In the genomic region with DNA sequence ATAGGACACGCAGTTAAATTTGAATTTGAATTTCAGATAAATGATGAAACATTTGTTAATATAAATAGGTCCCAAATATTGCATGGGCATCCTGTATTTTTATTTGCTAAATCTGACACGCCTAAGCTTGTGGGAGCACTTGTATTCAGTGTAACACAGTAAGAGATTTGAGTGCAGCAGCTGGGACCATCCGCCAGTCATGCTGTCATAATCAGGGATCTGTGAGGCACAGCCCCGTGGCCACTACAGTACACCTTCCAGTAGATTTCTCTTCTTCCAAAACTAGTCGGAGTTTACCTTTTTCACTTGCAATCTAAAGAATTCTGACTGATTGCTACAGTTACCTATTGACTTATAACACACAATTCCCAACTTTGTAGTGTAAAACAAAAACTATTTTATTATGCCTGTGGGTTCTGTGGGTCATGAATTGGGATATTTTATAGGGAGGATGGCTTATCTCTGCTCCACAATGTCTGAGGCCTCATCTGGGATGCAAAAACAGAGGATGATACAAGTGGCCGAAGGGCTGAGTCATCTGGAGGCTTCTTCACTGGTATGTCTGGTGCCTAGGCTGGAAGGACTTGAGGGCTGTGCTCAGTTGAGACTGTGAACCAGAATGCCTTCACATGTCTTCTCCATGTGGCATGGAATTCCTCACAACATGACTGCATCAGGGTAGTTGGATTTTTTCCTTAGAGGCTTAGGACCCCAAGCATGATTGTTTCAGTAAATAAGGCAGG, we compare ENCODE assay signal across 32 cellular contexts.
DNase-seq lines count a peak whose midpoint lies in the region; ATAC-seq, FAIRE-seq and TF ChIP-seq lines count a peak whose summit lies in the region.
"Had no signal": no experiment of that assay in that cellular context is flagged by ENCODE, and none has a peak within 500 bp of the region (broad histone marks: within the 10 kb centered on the region; RNA-seq: fewer than 3 reads in every experiment).

No MANE protein-coding gene starts in this region.

- H4K20me1 ChIP-seq in K562 (replicated peaks; ENCODE audit: control insufficient read depth, insufficient read depth, low read length): no peaks in the 10 kb centered on the region

- H3K27ac Mint-ChIP-seq in HFFc6: no peak overlapping the region
- H3K27ac Mint-ChIP-seq: activated naive CD8-positive, alpha-beta T cell treated with anti-CD3 and anti-CD28 coated beads, Interleukin-2, amount 50 U/mL, for 24 hours; B cell; CD8-positive, alpha-beta T cell; T-helper 17 cell had no signal

- H3K4me3 ChIP-seq in AG10803 (ENCODE audit: low read length) (no peak overlapping the region), K562 (no peak overlapping the region), mesendoderm (ENCODE audit: low read length) (no peak overlapping the region)
- H3K4me3 ChIP-seq: A549, gastroesophageal sphincter, lower lobe of right lung, pancreas, SK-N-MC, skin epidermis had no signal

- peaks cover 37% of the 10 kb centered on the region for H3K4me1 Mint-ChIP-seq in HFFc6 (ENCODE audit: low read depth)
- H3K4me1 Mint-ChIP-seq: activated naive CD8-positive, alpha-beta T cell treated with anti-CD3 and anti-CD28 coated beads, Interleukin-2, amount 50 U/mL, for 24 hours; B cell had no signal

- no peak overlapping the region for H3K9ac ChIP-seq in K562 (ENCODE audit: insufficient read depth in 1 of 2, low read depth in 2 of 2, low read length in 2 of 2)
- no peak overlapping the region for H3K9ac ChIP-seq in mesendoderm (ENCODE audit: low read length)

- no peaks in the 10 kb centered on the region for H3K79me1 ChIP-seq in mesendoderm (ENCODE audit: low read length)

- H3K36me3 Mint-ChIP-seq in HFFc6 (ENCODE audit: low read depth): no peaks in the 10 kb centered on the region
- H3K36me3 Mint-ChIP-seq: CD8-positive, alpha-beta T cell had no signal

- WGBS in K562 (ENCODE audit: insufficient coverage, low coverage, missing lambda C conversion rate): 5% methylated on average over 6 of the region's 6 CpGs
- WGBS in mesendoderm (ENCODE audit: extremely low coverage, insufficient coverage, low lambda C conversion rate): no CpG with 5 or more reads among the region's 6 CpGs

- H2AK5ac ChIP-seq in mesendoderm (ENCODE audit: low read length): no peak overlapping the region

- no peak for TF ChIP-seq POLR2A in K562 (conservative IDR thresholded peaks at IDR 0.05)

- no peak overlapping the region for H2BK5ac ChIP-seq in mesendoderm (ENCODE audit: low read length)

- H3K27me3 ChIP-seq in K562 (ENCODE audit: control insufficient read depth in 2 of 2, insufficient read depth in 2 of 2, low read length in 2 of 2) (no peaks in the 10 kb centered on the region; a peak in 1 of 5 replicates), mesendoderm (ENCODE audit: insufficient read depth, low read length, poor library complexity) (no peaks in the 10 kb centered on the region)
- H3K27me3 ChIP-seq: gastroesophageal sphincter, pancreas had no signal

- no peak for TF ChIP-seq RAD21 in K562 (CRISPR knock-in tag; conservative IDR thresholded peaks at IDR 0.05 in 1 of 2, IDR thresholded peaks at IDR 0.05 in 1 of 2)

- POLR2A ChIA-PET in K562 (lab: Yijun Ruan, JAX): no interaction called here

- in situ Hi-C loops in K562 (cut with MboI): no loop called here

- H3K27me3 Mint-ChIP-seq in HFFc6 (ENCODE audit: insufficient read depth): peaks cover 3% of the 10 kb centered on the region; the same call in 1 of the 2 replicates
- H3K27me3 Mint-ChIP-seq: B cell had no signal

- H3K4me3 Mint-ChIP-seq in HFFc6: no peak overlapping the region
- H3K4me3 Mint-ChIP-seq: activated naive CD8-positive, alpha-beta T cell treated with anti-CD3 and anti-CD28 coated beads, Interleukin-2, amount 50 U/mL, for 24 hours; B cell; CD8-positive, alpha-beta T cell; neural crest cell; T-helper 17 cell had no signal

- TF ChIP-seq CTCF in AG10803 (conservative IDR thresholded peaks at IDR 0.05; ENCODE audit: low read length) (no peak), HFFc6 (IDR thresholded peaks at IDR 0.05) (no peak), K562 (IDR thresholded peaks at IDR 0.05 in 2 of 3, conservative IDR thresholded peaks at IDR 0.05 in 1 of 3; ENCODE audit: insufficient read depth in 2 of 3, low read depth in 1 of 3, low read length in 3 of 3) (no peak)

- 0 out of 2 replicates have a peak, but pooled peaks have one; percentile 10 for TF ChIP-seq EP300 in K562 (IDR thresholded peaks at IDR 0.05; ENCODE audit: low read length)

- peak; percentile 38 for DNase-seq in AG10803 (ENCODE audit: low read depth)
- DNase-seq in HFFc6: peak; percentile 36
- DNase-seq in K562 (ENCODE audit: extremely low read depth in 1 of 4, low spot score in 3 of 4): peak in 1 of 4 experiments; percentile 49
- DNase-seq in mesendoderm: peak; percentile 55
- DNase-seq in OCI-M2 (lab: John Stamatoyannopoulos, UW; ENCODE audit: unreplicated experiment): no peak
- DNase-seq in KG1 (lab: John Stamatoyannopoulos, UW): no peak
- DNase-seq in superior temporal gyrus (ENCODE audit: extremely low spot score): no peak
- DNase-seq: activated CD4-positive, alpha-beta T cell treated with anti-CD3 and anti-CD28 coated beads, Interleukin-2, amount 50 U/mL, for 48 hours; activated naive CD4-positive, alpha-beta T cell; activated naive CD8-positive, alpha-beta T cell treated with anti-CD3 and anti-CD28 coated beads, Interleukin-2, amount 50 U/mL, for 24 hours; CD8-positive, alpha-beta T cell; cerebellar nuclear complex; H7; Karpas-422; lower lobe of right lung; NCI-H1436; NCI-H2081 treated with DMSO at 0.1 percent for 48 hours; NCI-H345; NCI-H748 treated with DMSO at 0.1 percent for 48 hours; pancreas; stimulated activated naive CD4-positive, alpha-beta T cell treated with Interleukin-2 at 50 U/mL for 16 hours; T-helper 17 cell had no signal

- H2BK15ac ChIP-seq in mesendoderm (replicated peaks; ENCODE audit: low read depth): no peak overlapping the region

- H3K9me1 ChIP-seq in K562 (ENCODE audit: control insufficient read depth, insufficient read depth, low read length): no peaks in the 10 kb centered on the region

- H2AFZ ChIP-seq in K562 (ENCODE audit: low read depth, low read length): no peak overlapping the region

- H3K27ac ChIP-seq in K562 (ENCODE audit: extremely low read depth, low read depth, low read length) (no peak overlapping the region), mesendoderm (ENCODE audit: low read depth, low read length) (no peak overlapping the region)
- H3K27ac ChIP-seq: A549, gastroesophageal sphincter, lower lobe of right lung, pancreas, SK-N-MC, skin epidermis had no signal

- peaks cover 3 to 4% of the 10 kb centered on the region in 2 experiments; a peak in 4 of 5 replicates for H3K4me1 ChIP-seq in K562 (replicated peaks in 1 of 2; ENCODE audit: control insufficient read depth in 2 of 2, insufficient read depth in 2 of 2, low read length in 2 of 2)
- no peaks in the 10 kb centered on the region for H3K4me1 ChIP-seq in mesendoderm (ENCODE audit: control insufficient read depth, low read depth, low read length)
- H3K4me1 ChIP-seq: A549, gastroesophageal sphincter, lower lobe of right lung, pancreas had no signal

- no peak overlapping the region for H3K4ac ChIP-seq in mesendoderm (ENCODE audit: low read depth, low read length)

- H4K8ac ChIP-seq in mesendoderm (ENCODE audit: low read depth, low read length): no peak overlapping the region

- CTCF ChIA-PET in K562 (lab: Yijun Ruan, JAX; ENCODE audit: low intra/inter-chr PET ratio): no interaction called here

- no peaks in the 10 kb centered on the region for H3K36me3 ChIP-seq in K562 (ENCODE audit: control insufficient read depth, insufficient read depth, low read length)
- no peaks in the 10 kb centered on the region for H3K36me3 ChIP-seq in mesendoderm (ENCODE audit: control insufficient read depth, insufficient read depth, low read length)
- H3K36me3 ChIP-seq: gastroesophageal sphincter, lower lobe of right lung, pancreas had no signal

- H3K9me3 Mint-ChIP-seq in HFFc6: no peaks in the 10 kb centered on the region
- H3K9me3 Mint-ChIP-seq: activated naive CD8-positive, alpha-beta T cell treated with anti-CD3 and anti-CD28 coated beads, Interleukin-2, amount 50 U/mL, for 24 hours; CD8-positive, alpha-beta T cell; neural crest cell had no signal

- intact Hi-C loops in K562 (cut with micrococcal nuclease): loop anchor here (5.0 kb wide), 1 partner anchor 478 kb away; no protein-coding TSS in a partner anchor

- no peaks in the 10 kb centered on the region for H3K79me2 ChIP-seq in K562 (ENCODE audit: control insufficient read depth, insufficient read depth, low read length)
- H3K79me2 ChIP-seq in mesendoderm (ENCODE audit: control insufficient read depth, insufficient read depth, low read length): no peaks in the 10 kb centered on the region

- no peak overlapping the region for H2BK120ac ChIP-seq in mesendoderm (ENCODE audit: low read depth, low read length)

- no peak overlapping the region for H3K18ac ChIP-seq in mesendoderm (ENCODE audit: low read length)

- no peak overlapping the region for H4K5ac ChIP-seq in mesendoderm (ENCODE audit: low read length)

- no peak overlapping the region for H3K56ac ChIP-seq in mesendoderm (ENCODE audit: low read length)

- no peaks in the 10 kb centered on the region for H3K9me3 ChIP-seq in K562 (replicated peaks; ENCODE audit: control insufficient read depth, insufficient read depth, low read depth, low read length)
- H3K9me3 ChIP-seq: A549, gastroesophageal sphincter, lower lobe of right lung, pancreas had no signal

- H3K23ac ChIP-seq in mesendoderm (ENCODE audit: low read length): no peak overlapping the region

- no TSS peak for BruUV-seq in K562 (replicated peaks; lab: Mats Ljungman, UMichigan)

- ATAC-seq in K562 (peak; percentile 61), GM19035 (IDR thresholded peaks at IDR 0.05; ENCODE audit: unreplicated experiment) (no peak)
- ATAC-seq: A549; activated naive CD8-positive, alpha-beta T cell treated with anti-CD3 and anti-CD28 coated beads, Interleukin-2, amount 50 U/mL, for 24 hours; CD8-positive, alpha-beta T cell; gastroesophageal sphincter; lower lobe of right lung; pancreas; T-helper 17 cell had no signal

- H3K4me2 ChIP-seq in K562 (ENCODE audit: insufficient read depth, low read length) (no peak overlapping the region), mesendoderm (ENCODE audit: low read length) (no peak overlapping the region)
- H3K4me2 ChIP-seq: A549 had no signal

- FAIRE-seq in K562 (lab: Jason Lieb, UNC): no peak
- FAIRE-seq: A549, GM18507, GM19239, pancreas, TTC549 had no signal

TF ChIP-seq in K562, 482 proteins besides CTCF, POLR2A, EP300 and RAD21 (continues in another document):
- TF ChIP-seq TOE1 (IDR thresholded peaks at IDR 0.05; ENCODE audit: borderline replicate concordance) (no peak), TOE1 (CRISPR knock-in tag; IDR thresholded peaks at IDR 0.05; ENCODE audit: borderline replicate concordance, low read depth) (no peak), CREB1 (IDR thresholded peaks at IDR 0.05) (no peak), CREB1 (CRISPR knock-in tag; IDR thresholded peaks at IDR 0.05) (no peak), ARID1B (IDR thresholded peaks at IDR 0.05) (peak; percentile 49; the same call in 1 of the 2 replicates), RBM17 (IDR thresholded peaks at IDR 0.05; ENCODE audit: borderline replicate concordance, low read depth, low read length) (no peak), CBFA2T3 (IDR thresholded peaks at IDR 0.05) (peak; percentile 41), ZNF175 (CRISPR knock-in tag; IDR thresholded peaks at IDR 0.05; ENCODE audit: low read depth) (0 out of 2 replicates have a peak, but pooled peaks have one; percentile 65)

Comparison
In these comparisons a context has a peak if more than half of its experiments do, and no peak if none do; other contexts are left out.
1. DNase-seq: peak in AG10803 (single experiment), HFFc6 (single experiment) and mesendoderm (single experiment); none in OCI-M2 (single experiment), KG1 (single experiment) and superior temporal gyrus (single experiment).